Comparison of ENCODE assay signal across 9 cellular contexts in genomic region chr11:68266121-68266891, GRCh38. TPM values are rescaled to one million over a fixed set of nuclear protein-coding genes. Genes with fewer than 3 reads are reported as not detected.
DNase-seq lines count a peak whose midpoint lies in the region; ATAC-seq and TF ChIP-seq lines count a peak whose summit lies in the region.
"Had no signal": no experiment of that assay in that cellular context is flagged by ENCODE, and none has a peak within 500 bp of the region (broad histone marks: within the 10 kb centered on the region; RNA-seq: fewer than 3 reads in every experiment).

No MANE protein-coding gene starts in this region.

- H2AFZ ChIP-seq in MM.1S (ENCODE audit: low read length) = peak overlapping the region; percentile 53

- intact Hi-C loops in left lung (cut with DNase I) = no loop called here

- no peaks in the 10 kb centered on the region for H4K20me1 ChIP-seq in MM.1S (ENCODE audit: insufficient read depth, low read length)

- H3K9me3 ChIP-seq in MM.1S (replicated peaks; ENCODE audit: insufficient read depth, low read length) (no peaks in the 10 kb centered on the region), left lung (no peaks in the 10 kb centered on the region)

- H3K27me3 ChIP-seq in MM.1S (replicated peaks; ENCODE audit: insufficient read depth, low read length) (no peaks in the 10 kb centered on the region), left lung (no peaks in the 10 kb centered on the region)

- peak overlapping the region; percentile 95 for H3K27ac ChIP-seq in MM.1S (ENCODE audit: low read length)
- H3K27ac ChIP-seq in left lung = no peak overlapping the region

- TF ChIP-seq CTCF in MM.1S (IDR thresholded peaks at IDR 0.05; ENCODE audit: low read length) (no peak), left lung (IDR thresholded peaks at IDR 0.05) (no peak)

- ATAC-seq in GM18505 (IDR thresholded peaks at IDR 0.05; ENCODE audit: unreplicated experiment) (peak; percentile 50), GM21619 (IDR thresholded peaks at IDR 0.05; ENCODE audit: unreplicated experiment) (peak; percentile 58), left lung (no peak)

- no peaks in the 10 kb centered on the region for H3K9me2 ChIP-seq in MM.1S (replicated peaks; ENCODE audit: insufficient read depth, low read length)

- H3K4me1 ChIP-seq in MM.1S (ENCODE audit: low read length) = peaks cover 46% of the 10 kb centered on the region
- H3K4me1 ChIP-seq in left lung = peaks cover 10 to 23% of the 10 kb centered on the region in 2 donors

- peak overlapping the region; percentile 87 for H3K4me2 ChIP-seq in MM.1S (ENCODE audit: low read depth, low read length)

- peak overlapping the region; percentile 49 for H3K9ac ChIP-seq in MM.1S (ENCODE audit: low read length)

- DNase-seq in MM.1S = peak; percentile 94
- DNase-seq in midbrain (lab: John Stamatoyannopoulos, UW) = peak; percentile 66
- DNase-seq in left lung = no peak
- no peak for DNase-seq in activated CD8-positive, alpha-beta memory T cell treated with anti-CD3 and anti-CD28 coated beads for 24 hours
- DNase-seq in HUDEP-2 (lab: John Stamatoyannopoulos, UW; ENCODE audit: unreplicated experiment in 76 of 76) = no peak
- DNase-seq in activated CD8-positive, alpha-beta memory T cell treated with anti-CD3 and anti-CD28 coated beads, Interleukin-2, amount 50 U/mL, for 4 hours = no peak
- DNase-seq: DND-41 had no signal

- H3F3A ChIP-seq in MM.1S (ENCODE audit: insufficient read depth, low read length) = peaks cover 23% of the 10 kb centered on the region

- H3K79me2 ChIP-seq in MM.1S (ENCODE audit: low read length) = peaks cover 57% of the 10 kb centered on the region

- H3K4me3 ChIP-seq in MM.1S (ENCODE audit: low read length) (peak overlapping the region; percentile 42), left lung (no peak overlapping the region)

- no peaks in the 10 kb centered on the region; the same call in 1 of the 2 replicates for H3K36me3 ChIP-seq in MM.1S (replicated peaks; ENCODE audit: insufficient read depth, low read length)
- peaks cover 0 to 63% of the 10 kb centered on the region in 2 donors for H3K36me3 ChIP-seq in left lung

- TF ChIP-seq POLR2A in GM18505 (IDR thresholded peaks at IDR 0.05; ENCODE audit: borderline replicate concordance, extremely low read depth, insufficient read depth, insufficient read length) = no peak

RNA-seq across cellular contexts. Expression of gene C11orf24, which starts 5.5 kb away (rescaled TPM):
- total RNA-seq in left lung = 10 to 100 TPM; 44.7 to 50.9 TPM

RNA-seq across cellular contexts. Expression of gene LRP5, which starts 46.1 kb away (rescaled TPM):
- total RNA-seq in left lung = 10 to 100 TPM; 48.9 to 57.1 TPM

RNA-seq across cellular contexts. Expression of gene KMT5B, which starts 53.2 kb away (rescaled TPM):
- 10 to 100 TPM; 36.0 to 38.2 TPM for total RNA-seq in left lung

Comparison
In these comparisons a context has a peak if more than half of its experiments do, and no peak if none do; other contexts are left out.
1. DNase-seq: peak in MM.1S (single experiment) and midbrain (single experiment); none in left lung (0 of 2), activated CD8-positive, alpha-beta memory T cell treated with anti-CD3 and anti-CD28 coated beads for 24 hours (single experiment), HUDEP-2 (0 of 76) and activated CD8-positive, alpha-beta memory T cell treated with anti-CD3 and anti-CD28 coated beads, Interleukin-2, amount 50 U/mL, for 4 hours (single experiment).